In genomic region chr13:22375151-22375550, GRCh38 we compare ENCODE assay signal across 30 cellular contexts.
"Had no signal": no experiment of that assay in that cellular context is flagged by ENCODE, and none has a peak within 500 bp of the region (broad histone marks: within the 10 kb centered on the region; RNA-seq: fewer than 3 reads in every experiment).

No MANE protein-coding gene starts in this region.

- H3K27ac ChIP-seq: adrenal gland, body of pancreas, brain microvascular endothelial cell, breast epithelium, VCaP had no signal

- DNase-seq: activated B cell treated with CpG ODN at 0.5 μM for 24 hours; activated CD4-positive, alpha-beta memory T cell treated with anti-CD3 and anti-CD28 coated beads for 36 hours; activated CD4-positive, alpha-beta T cell treated with anti-CD3 and anti-CD28 coated beads for 4 hours; activated CD4-positive, alpha-beta T cell treated with anti-CD3 and anti-CD28 coated beads, Interleukin-2, amount 10 ng/mL, durations not matched to agents 24 days and 14 days; activated CD4-positive, alpha-beta T cell treated with anti-CD3 and anti-CD28 coated beads, Interleukin-2, amount 50 U/mL, for 1 hour; activated CD4-positive, alpha-beta T cell treated with anti-CD3 and anti-CD28 coated beads, Interleukin-2, amount 50 U/mL, for 4 hours; activated CD4-positive, CD25-positive, alpha-beta regulatory T cell treated with anti-CD3 and anti-CD28 coated beads, Interleukin-2, amount 50 U/mL, for 72 hours; activated CD8-positive, alpha-beta memory T cell treated with anti-CD3 and anti-CD28 coated beads, Interleukin-2, amount 50 U/mL, for 4 hours; activated CD8-positive, alpha-beta T cell treated with anti-CD3 and anti-CD28 coated beads for 36 hours; activated effector memory CD4-positive, alpha-beta T cell treated with anti-CD3 and anti-CD28 coated beads, Interleukin-2, amount 50 U/mL, for 16 hours; activated gamma-delta T cell treated with Interleukin-2 at 50 U/mL for 16 hours; activated naive CD4-positive, alpha-beta T cell; activated naive CD4-positive, alpha-beta T cell treated with anti-CD3 and anti-CD28 coated beads for 36 hours; activated naive CD4-positive, alpha-beta T cell treated with anti-CD3 and anti-CD28 coated beads, Interleukin-2, amount 50 U/mL, for 16 hours; activated naive CD8-positive, alpha-beta T cell treated with anti-CD3 and anti-CD28 coated beads for 36 hours; activated T-cell treated with anti-CD3 and anti-CD28 coated beads for 4 hours; activated T-cell treated with anti-CD3 and anti-CD28 coated beads, Interleukin-2, amount 50 U/mL, for 1 hour; activated T-cell treated with anti-CD3 and anti-CD28 coated beads, Interleukin-2, amount 50 U/mL, for 4 hours; activated T-cell treated with anti-CD3 and anti-CD28 coated beads, Interleukin-2, amount 50 U/mL, for 72 hours; adrenal gland; amniotic stem cell; aorta; body of pancreas; brain microvascular endothelial cell; central memory CD4-positive, alpha-beta T cell; T-helper 1 cell; T-helper 2 cell; T-helper 9 cell had no signal

- H3K4me1 ChIP-seq: adrenal gland, body of pancreas, breast epithelium had no signal

- H3K36me3 ChIP-seq: adrenal gland, brain microvascular endothelial cell, breast epithelium had no signal

- H3K27me3 ChIP-seq: adrenal gland, body of pancreas, brain microvascular endothelial cell, breast epithelium had no signal

- H3K4me3 ChIP-seq: adrenal gland, body of pancreas, breast epithelium had no signal
